ENCODE assay signal across 10 cellular contexts in genomic region chr2:203909946-203910476, GRCh38. TPM values are rescaled to one million over a fixed set of nuclear protein-coding genes. Genes with fewer than 3 reads are reported as not detected.
DNase-seq lines count a peak whose midpoint lies in the region; ATAC-seq, FAIRE-seq and TF ChIP-seq lines count a peak whose summit lies in the region.
"Had no signal": no experiment of that assay in that cellular context is flagged by ENCODE, and none has a peak within 500 bp of the region (broad histone marks: within the 10 kb centered on the region; RNA-seq: fewer than 3 reads in every experiment).

No MANE protein-coding gene starts in this region.

- H3K27me3 Mint-ChIP-seq in HFFc6 (ENCODE audit: insufficient read depth): peaks cover 2% of the 10 kb centered on the region; the same call in 1 of the 2 replicates
- H3K27me3 Mint-ChIP-seq in astrocyte (ENCODE audit: low read depth, unreplicated experiment): no peaks in the 10 kb centered on the region
- H3K27me3 Mint-ChIP-seq in nephron (ENCODE audit: low read depth): no peaks in the 10 kb centered on the region
- H3K27me3 Mint-ChIP-seq: central memory CD8-positive, alpha-beta T cell had no signal

- ATAC-seq in HG03175 (IDR thresholded peaks at IDR 0.05; ENCODE audit: unreplicated experiment): no peak

- no peak overlapping the region for H2AK5ac ChIP-seq in trophoblast cell (ENCODE audit: low read length)

- FAIRE-seq in astrocyte (lab: Jason Lieb, UNC): no peak

- H3K27ac Mint-ChIP-seq in HFFc6 (no peak overlapping the region), astrocyte (ENCODE audit: unreplicated experiment) (no peak overlapping the region), nephron (no peak overlapping the region)

- DNase-seq in BE2C (no peak), HFFc6 (no peak), astrocyte (ENCODE audit: low read depth) (no peak), NCI-H1092 treated with DMSO at 0.1 percent for 48 hours (lab: John Stamatoyannopoulos, UW) (no peak), trophoblast cell (no peak), NCI-H2107 (lab: John Stamatoyannopoulos, UW) (no peak)

- H3K4me3 Mint-ChIP-seq in HFFc6 (peak overlapping the region; percentile 5; the same call in 1 of the 2 replicates), astrocyte (ENCODE audit: unreplicated experiment) (no peak overlapping the region), nephron (no peak overlapping the region)
- H3K4me3 Mint-ChIP-seq: central memory CD8-positive, alpha-beta T cell had no signal

- WGBS in trophoblast cell (ENCODE audit: extremely low coverage, insufficient coverage, insufficient read length): no CpG with 5 or more reads among the region's 6 CpGs

- H2BK5ac ChIP-seq in trophoblast cell (ENCODE audit: low read depth, low read length, poor library complexity): no peak overlapping the region

- H3K4me1 Mint-ChIP-seq in HFFc6 (ENCODE audit: low read depth) (peaks cover 14% of the 10 kb centered on the region), astrocyte (ENCODE audit: low read depth, unreplicated experiment) (peaks cover 3% of the 10 kb centered on the region), nephron (peaks cover 19% of the 10 kb centered on the region)

- no peak overlapping the region for H4K8ac ChIP-seq in trophoblast cell (ENCODE audit: low read depth, low read length)

- H3K79me2 ChIP-seq in astrocyte (ENCODE audit: insufficient read depth, low read length) (no peaks in the 10 kb centered on the region), trophoblast cell (ENCODE audit: control insufficient read depth, insufficient read depth, low read length, poor library complexity) (no peaks in the 10 kb centered on the region)

- no peak overlapping the region for H4K91ac ChIP-seq in trophoblast cell (ENCODE audit: low read depth, low read length)

- H3K27me3 ChIP-seq in BE2C: no peaks in the 10 kb centered on the region
- no peaks in the 10 kb centered on the region for H3K27me3 ChIP-seq in astrocyte (ENCODE audit: insufficient read depth, low read length)
- no peaks in the 10 kb centered on the region for H3K27me3 ChIP-seq in trophoblast cell (ENCODE audit: insufficient read depth, low read length)

- H4K12ac ChIP-seq in trophoblast cell (ENCODE audit: low read depth, low read length): no peak overlapping the region

- H3K9me3 ChIP-seq in BE2C (no peaks in the 10 kb centered on the region), astrocyte (ENCODE audit: insufficient read depth, low read depth, low read length) (no peaks in the 10 kb centered on the region), trophoblast cell (ENCODE audit: insufficient read depth, low read depth, low read length) (no peaks in the 10 kb centered on the region)
- H3K9me3 ChIP-seq: HAP-1 had no signal

- H3K18ac ChIP-seq in trophoblast cell (ENCODE audit: low read length): no peak overlapping the region

- no peak overlapping the region for H2BK120ac ChIP-seq in trophoblast cell (ENCODE audit: insufficient read depth, low read length, poor library complexity)

- no peak overlapping the region for H3K4ac ChIP-seq in trophoblast cell (ENCODE audit: low read depth, low read length)

- H3K14ac ChIP-seq in trophoblast cell (ENCODE audit: low read length): no peak overlapping the region

- H3K4me1 ChIP-seq in BE2C: no peaks in the 10 kb centered on the region
- peaks cover 7% of the 10 kb centered on the region for H3K4me1 ChIP-seq in astrocyte (ENCODE audit: insufficient read depth, low read length)
- H3K4me1 ChIP-seq in trophoblast cell (ENCODE audit: control insufficient read depth in 1 of 2, insufficient read depth in 2 of 2, low read length in 2 of 2): no peaks in the 10 kb centered on the region
- H3K4me1 ChIP-seq: HAP-1 had no signal

- no peaks in the 10 kb centered on the region for H3K36me3 Mint-ChIP-seq in HFFc6 (ENCODE audit: low read depth)
- H3K36me3 Mint-ChIP-seq in astrocyte (ENCODE audit: low read depth, unreplicated experiment): no peaks in the 10 kb centered on the region
- H3K36me3 Mint-ChIP-seq in nephron (ENCODE audit: low read depth): no peaks in the 10 kb centered on the region

- TF ChIP-seq CTCF in BE2C (IDR thresholded peaks at IDR 0.05; ENCODE audit: low read depth, low read length) (no peak), HFFc6 (IDR thresholded peaks at IDR 0.05) (peak; percentile 41), astrocyte (IDR thresholded peaks at IDR 0.05; ENCODE audit: insufficient read depth, low read depth, low read length) (no peak), nephron (IDR thresholded peaks at IDR 0.05; ENCODE audit: unreplicated experiment in 3 of 3) (peak in 2 of 3 experiments; percentile 2 to 3)

- H3K9me3 Mint-ChIP-seq in HFFc6 (no peaks in the 10 kb centered on the region), astrocyte (ENCODE audit: unreplicated experiment) (no peaks in the 10 kb centered on the region), nephron (peaks cover 1% of the 10 kb centered on the region)
- H3K9me3 Mint-ChIP-seq: central memory CD8-positive, alpha-beta T cell had no signal

- H3K9ac ChIP-seq in astrocyte (ENCODE audit: low read length): peak overlapping the region; percentile 17
- no peak overlapping the region for H3K9ac ChIP-seq in trophoblast cell (ENCODE audit: low read length)

- H3K4me3 ChIP-seq in BE2C (ENCODE audit: low read depth, low read length) (peak overlapping the region; percentile 5), astrocyte (ENCODE audit: insufficient read depth, low read depth, low read length) (no peak overlapping the region), trophoblast cell (ENCODE audit: low read depth, low read length) (no peak overlapping the region)
- H3K4me3 ChIP-seq: HAP-1 had no signal

- H3K23ac ChIP-seq in trophoblast cell (ENCODE audit: low read length): no peak overlapping the region

- peak overlapping the region; percentile 8 for H2AFZ ChIP-seq in astrocyte (ENCODE audit: low read depth, low read length)
- no peak overlapping the region for H2AFZ ChIP-seq in trophoblast cell (ENCODE audit: insufficient read depth, low read length, poor library complexity)

- H4K20me1 ChIP-seq in astrocyte (ENCODE audit: insufficient read depth, low read length): no peaks in the 10 kb centered on the region

- H3K27ac ChIP-seq in astrocyte (ENCODE audit: low read depth, low read length) (no peak overlapping the region), trophoblast cell (ENCODE audit: low read depth, low read length) (no peak overlapping the region)

- H2BK12ac ChIP-seq in trophoblast cell (ENCODE audit: low read length): no peak overlapping the region

- no peaks in the 10 kb centered on the region for H3K36me3 ChIP-seq in BE2C
- H3K36me3 ChIP-seq in astrocyte (ENCODE audit: insufficient read depth, low read length): no peaks in the 10 kb centered on the region
- H3K36me3 ChIP-seq in trophoblast cell (ENCODE audit: control insufficient read depth in 1 of 2, insufficient read depth in 2 of 2, low read length in 2 of 2): no peaks in the 10 kb centered on the region
- H3K36me3 ChIP-seq: HAP-1 had no signal

- H3K4me2 ChIP-seq in astrocyte (ENCODE audit: low read length) (peak overlapping the region; percentile 70), trophoblast cell (ENCODE audit: low read length) (no peak overlapping the region)

- H3K79me1 ChIP-seq in trophoblast cell (ENCODE audit: low read length): no peaks in the 10 kb centered on the region

RNA-seq across cellular contexts. Expression of gene ICOS, which starts 26.6 kb away (rescaled TPM):
- not detected for polyA plus RNA-seq in BE2C (2012; ENCODE audit: insufficient read depth, insufficient read length, low read depth)
- total RNA-seq in HFFc6 (2021; fragmentation: NEBNext Ultra II Directional; extraction: Animal tissue kit (Norgen Biotek cat#: 25700)): not detected
- total RNA-seq in astrocyte: not detected in 2 replicates
- polyA plus RNA-seq in trophoblast cell (2013): 0.03 and 0.04 TPM in 2 replicates

RNA-seq across cellular contexts. Expression of gene CTLA4, which starts 42.4 kb away (rescaled TPM):
- not detected for polyA plus RNA-seq in BE2C (2012; ENCODE audit: insufficient read depth, insufficient read length, low read depth)
- not detected for total RNA-seq in HFFc6 (2021; fragmentation: NEBNext Ultra II Directional; extraction: Animal tissue kit (Norgen Biotek cat#: 25700))
- total RNA-seq in astrocyte: not detected in 2 replicates
- polyA plus RNA-seq in trophoblast cell (2013): 0.07 TPM in 1 of 2 replicates, not detected in the other

Comparison
In these comparisons a context has a peak if more than half of its experiments do, and no peak if none do; other contexts are left out.
1. CTCF ChIP-seq: peak in HFFc6 (single experiment) and nephron (2 of 3); none in BE2C (single experiment) and astrocyte (single experiment).